Comparison of ENCODE assay signal across 24 cellular contexts in the genomic region with DNA sequence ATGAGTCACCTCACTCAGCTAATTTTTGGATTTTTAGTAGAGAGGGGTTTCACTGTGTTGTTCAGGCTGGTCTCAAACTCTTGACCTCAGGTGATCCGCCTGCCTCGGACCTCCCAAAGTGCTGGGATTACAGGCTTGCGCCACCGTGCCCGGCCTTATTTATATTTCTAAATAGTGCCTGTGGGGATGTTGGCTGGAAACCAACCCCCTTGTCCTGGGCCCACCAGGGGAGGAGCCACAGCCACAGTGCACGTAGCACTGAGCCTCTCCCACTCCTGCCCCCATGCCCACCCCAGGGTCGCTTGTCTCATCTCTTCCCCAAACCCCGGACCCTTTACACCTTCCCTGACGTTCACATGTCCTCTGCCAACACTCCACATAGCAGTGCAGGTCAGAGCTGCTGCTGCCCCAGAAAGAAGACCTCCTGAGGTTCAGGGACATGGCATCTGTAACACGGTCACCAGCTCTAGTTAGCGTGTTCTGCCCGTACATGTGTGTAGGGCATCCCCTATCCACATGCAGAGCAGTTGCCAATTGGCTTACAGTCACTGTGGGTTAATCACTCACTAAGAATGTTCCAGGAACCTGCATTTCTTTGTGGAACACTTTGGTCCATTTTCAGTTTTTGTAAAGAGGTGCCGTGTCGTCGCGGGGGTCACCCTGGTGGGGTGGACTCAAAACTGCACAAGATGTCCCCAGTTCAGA. TPM values are rescaled to one million over a fixed set of nuclear protein-coding genes. Genes with fewer than 3 reads are reported as not detected.
"Had no signal": no experiment of that assay in that cellular context is flagged by ENCODE, and none has a peak within 500 bp of the region (broad histone marks: within the 10 kb centered on the region; RNA-seq: fewer than 3 reads in every experiment).

No MANE protein-coding gene starts in this region.

- FAIRE-seq: endothelial cell of umbilical vein, islet of Langerhans, small intestine, urothelium cell line had no signal

- DNase-seq: cerebellar nuclear complex; colonic mucosa; effector CD4-positive, alpha-beta T cell; endodermal cell; foreskin melanocyte; heart right ventricle; hypothalamus; left ventricle myocardium inferior; mesendoderm; naive B cell; nephron progenitor cell; small intestine; stimulated activated CD4-positive, alpha-beta T cell treated with anti-CD3 and anti-CD28 coated beads, Interleukin-2, amount 100 ng/mL, for 48 hours; stimulated activated naive CD4-positive, alpha-beta T cell treated with Interleukin-2 at 50 U/mL for 16 hours had no signal

- ATAC-seq: heart right ventricle had no signal

- H3K27ac ChIP-seq: colonic mucosa, heart right ventricle, left ventricle myocardium inferior, neutrophil had no signal

- H3K9me3 ChIP-seq: colonic mucosa, heart right ventricle, left ventricle myocardium inferior, neutrophil had no signal

- H3K4me1 ChIP-seq: colonic mucosa, heart right ventricle, left ventricle myocardium inferior had no signal

- H3K4me3 ChIP-seq: colonic mucosa, heart right ventricle, left ventricle myocardium inferior had no signal

- H3K27me3 ChIP-seq: colonic mucosa, heart right ventricle, neutrophil had no signal

- H3K36me3 ChIP-seq: colonic mucosa, neutrophil had no signal

RNA-seq across cellular contexts. Expression of a gene that starts 30.9 kb away (rescaled TPM):
- total RNA-seq: colonic mucosa, dermis microvascular lymphatic vessel endothelial cell, endodermal cell, endothelial cell of umbilical vein, glomerular endothelial cell, left ventricle myocardium inferior, lung microvascular endothelial cell, osteocyte, pulmonary artery endothelial cell had no signal
- polyA plus RNA-seq: endothelial cell of umbilical vein, esophagus, small intestine had no signal

RNA-seq across cellular contexts. Expression of a gene that starts 55.6 kb away (rescaled TPM):
- total RNA-seq: colonic mucosa, dermis microvascular lymphatic vessel endothelial cell, endodermal cell, endothelial cell of umbilical vein, glomerular endothelial cell, heart right ventricle, left ventricle myocardium inferior, lung microvascular endothelial cell, osteocyte, pulmonary artery endothelial cell had no signal
- polyA plus RNA-seq: endothelial cell of umbilical vein, esophagus, heart right ventricle, small intestine had no signal
